8 cellular contexts compared by ENCODE assay signal in the genomic region with DNA sequence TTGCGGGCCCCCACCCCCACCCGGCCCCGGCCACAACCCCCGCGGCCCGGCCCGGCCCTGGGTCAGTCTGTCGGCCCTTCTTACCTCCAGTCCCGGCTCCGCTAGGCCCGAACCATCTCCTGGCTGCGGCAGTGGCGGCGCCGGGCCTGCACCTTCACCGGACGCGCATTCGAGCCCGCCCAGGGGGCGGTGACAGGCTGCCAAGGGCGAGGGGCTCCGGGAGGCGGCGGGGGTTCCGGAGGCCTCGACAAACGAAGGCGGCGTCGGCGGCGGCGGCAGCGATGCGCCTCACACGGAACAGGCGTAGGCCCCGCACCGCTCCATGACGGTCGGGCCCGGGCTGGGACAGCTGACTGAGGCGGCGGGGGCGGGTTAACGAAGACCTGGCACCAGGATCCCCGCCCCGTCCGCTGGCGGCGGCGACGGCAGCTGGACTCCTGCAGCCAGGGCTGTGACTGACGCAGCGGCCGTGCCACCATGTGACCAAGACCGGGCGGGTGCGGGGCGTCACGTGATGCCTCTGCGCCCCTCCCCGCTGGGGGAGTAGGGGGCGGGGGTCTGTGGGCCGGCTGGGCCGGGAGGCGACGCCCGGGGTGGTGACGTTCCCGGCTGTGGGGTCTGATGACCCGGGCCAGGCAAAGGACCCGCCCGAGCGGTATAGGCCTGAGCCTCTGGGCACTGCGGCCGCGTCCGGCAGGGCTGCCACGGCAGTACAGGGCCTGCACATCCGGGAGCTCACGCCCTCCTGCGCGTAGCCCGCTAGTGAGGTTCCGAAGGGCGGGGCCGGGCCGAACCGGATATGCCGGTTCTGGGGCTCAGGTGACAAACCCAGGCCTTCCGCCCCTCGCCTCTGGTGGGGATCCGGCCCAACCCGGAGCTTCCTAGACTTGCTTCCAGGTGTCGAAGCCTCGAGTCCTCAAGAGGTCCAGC. TPM values are rescaled to one million over a fixed set of nuclear protein-coding genes. Genes with fewer than 3 reads are reported as not detected.
A peak's percentile ranks its signal among the peaks of the same experiment; 100 is the strongest.
DNase-seq lines count a peak whose midpoint lies in the region; ATAC-seq and TF ChIP-seq lines count a peak whose summit lies in the region.

A gene with protein sequence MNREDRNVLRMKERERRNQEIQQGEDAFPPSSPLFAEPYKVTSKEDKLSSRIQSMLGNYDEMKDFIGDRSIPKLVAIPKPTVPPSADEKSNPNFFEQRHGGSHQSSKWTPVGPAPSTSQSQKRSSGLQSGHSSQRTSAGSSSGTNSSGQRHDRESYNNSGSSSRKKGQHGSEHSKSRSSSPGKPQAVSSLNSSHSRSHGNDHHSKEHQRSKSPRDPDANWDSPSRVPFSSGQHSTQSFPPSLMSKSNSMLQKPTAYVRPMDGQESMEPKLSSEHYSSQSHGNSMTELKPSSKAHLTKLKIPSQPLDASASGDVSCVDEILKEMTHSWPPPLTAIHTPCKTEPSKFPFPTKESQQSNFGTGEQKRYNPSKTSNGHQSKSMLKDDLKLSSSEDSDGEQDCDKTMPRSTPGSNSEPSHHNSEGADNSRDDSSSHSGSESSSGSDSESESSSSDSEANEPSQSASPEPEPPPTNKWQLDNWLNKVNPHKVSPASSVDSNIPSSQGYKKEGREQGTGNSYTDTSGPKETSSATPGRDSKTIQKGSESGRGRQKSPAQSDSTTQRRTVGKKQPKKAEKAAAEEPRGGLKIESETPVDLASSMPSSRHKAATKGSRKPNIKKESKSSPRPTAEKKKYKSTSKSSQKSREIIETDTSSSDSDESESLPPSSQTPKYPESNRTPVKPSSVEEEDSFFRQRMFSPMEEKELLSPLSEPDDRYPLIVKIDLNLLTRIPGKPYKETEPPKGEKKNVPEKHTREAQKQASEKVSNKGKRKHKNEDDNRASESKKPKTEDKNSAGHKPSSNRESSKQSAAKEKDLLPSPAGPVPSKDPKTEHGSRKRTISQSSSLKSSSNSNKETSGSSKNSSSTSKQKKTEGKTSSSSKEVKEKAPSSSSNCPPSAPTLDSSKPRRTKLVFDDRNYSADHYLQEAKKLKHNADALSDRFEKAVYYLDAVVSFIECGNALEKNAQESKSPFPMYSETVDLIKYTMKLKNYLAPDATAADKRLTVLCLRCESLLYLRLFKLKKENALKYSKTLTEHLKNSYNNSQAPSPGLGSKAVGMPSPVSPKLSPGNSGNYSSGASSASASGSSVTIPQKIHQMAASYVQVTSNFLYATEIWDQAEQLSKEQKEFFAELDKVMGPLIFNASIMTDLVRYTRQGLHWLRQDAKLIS (minus strand): TSS at position 460 of the 930 bp plus-strand sequence. CDS start 26,445 bp downstream, outside the sequence.

- H2AFZ ChIP-seq in Karpas-422 (ENCODE audit: low read length) = peak within 1 kb of the TSS; percentile 81
- H2AFZ ChIP-seq in neural cell (ENCODE audit: low read depth, low read length) = peak within 1 kb of the TSS; percentile 83

- H3K4me1 ChIP-seq in Karpas-422 (ENCODE audit: low read length) = peaks cover 26% of the 10 kb centered on the region
- peaks cover 24% of the 10 kb centered on the region for H3K4me1 ChIP-seq in RWPE2 (ENCODE audit: insufficient read depth, poor library complexity, severe bottlenecking)
- peaks cover 24 to 42% (median 40%) of the 10 kb centered on the region in 4 donors for H3K4me1 ChIP-seq in stomach

- H3K4me3 ChIP-seq in Karpas-422 (ENCODE audit: low read length) (peak within 1 kb of the TSS; percentile 75), RWPE2 (ENCODE audit: severe bottlenecking) (peak within 1 kb of the TSS; percentile 90), neural cell (ENCODE audit: low read length) (peak within 1 kb of the TSS; percentile 87), stomach (peak within 1 kb of the TSS; percentile 76 to 89 (median 82))

- TF ChIP-seq EP300 in neural cell (conservative IDR thresholded peaks at IDR 0.05; ENCODE audit: poor library complexity, severe bottlenecking) (peak; percentile 72), stomach (IDR thresholded peaks at IDR 0.05) (no peak)

- peak within 1 kb of the TSS; percentile 89 for H3K9ac ChIP-seq in Karpas-422 (ENCODE audit: low read length)
- H3K9ac ChIP-seq in neural cell (ENCODE audit: low read length) = peak within 1 kb of the TSS; percentile 98

- TF ChIP-seq POLR2A in stomach (IDR thresholded peaks at IDR 0.05) = peak in 2 of 4 donors; percentile 90 to 91

- H3K36me3 ChIP-seq in Karpas-422 (ENCODE audit: insufficient read depth, low read length) (peaks cover 6% of the 10 kb centered on the region; the same call in 1 of the 2 replicates), RWPE2 (ENCODE audit: low read depth) (peaks cover 22% of the 10 kb centered on the region), neural cell (ENCODE audit: insufficient read depth, low read length) (no peaks in the 10 kb centered on the region), stomach (no peaks in the 10 kb centered on the region)

- peaks cover 48% of the 10 kb centered on the region for H3K79me2 ChIP-seq in Karpas-422 (ENCODE audit: low read length)
- H3K79me2 ChIP-seq in neural cell (replicated peaks; ENCODE audit: insufficient read depth, low read length) = peaks cover 47% of the 10 kb centered on the region

- peak within 1 kb of the TSS; percentile 69 for H3K4me2 ChIP-seq in Karpas-422 (ENCODE audit: low read depth, low read length, poor library complexity, severe bottlenecking)
- peak within 1 kb of the TSS; percentile 91 for H3K4me2 ChIP-seq in neural cell (ENCODE audit: low read length)

- intact Hi-C loops in stomach (cut with DNase I; ENCODE audit: low total_unique reads) = no loop called here

- no peaks in the 10 kb centered on the region for H3F3A ChIP-seq in neural cell (ENCODE audit: insufficient read depth, low read length, poor library complexity, severe bottlenecking)

- H3K9me3 ChIP-seq in Karpas-422 (ENCODE audit: low read length) = no peaks in the 10 kb centered on the region
- H3K9me3 ChIP-seq in RWPE2 (ENCODE audit: severe bottlenecking) = no peaks in the 10 kb centered on the region
- H3K9me3 ChIP-seq in neural cell (ENCODE audit: low read length) = no peaks in the 10 kb centered on the region
- H3K9me3 ChIP-seq in stomach = no peaks in the 10 kb centered on the region

- DNase-seq in Daoy (ENCODE audit: low read depth) = peak; percentile 98
- peak; percentile 97 for DNase-seq in Karpas-422
- DNase-seq in RWPE2 (ENCODE audit: low spot score) = peak; percentile 98
- DNase-seq in activated effector memory CD4-positive, alpha-beta T cell treated with anti-CD3 and anti-CD28 coated beads, Interleukin-2, amount 50 U/mL, for 16 hours = peak; percentile 95
- peak; percentile 93 for DNase-seq in fibroblast of the conjunctiva (ENCODE audit: low read depth)
- peak; percentile 97 for DNase-seq in stomach

- ATAC-seq in GM21825 (IDR thresholded peaks at IDR 0.05; ENCODE audit: unreplicated experiment) (peak; percentile 95), RWPE2 (ENCODE audit: low read depth) (peak; percentile 91)

- 0 to 1% (median 0%) methylated on average over 38 to 98 of the region's 98 CpGs for WGBS in stomach, 5 donors

- H3K27ac ChIP-seq in Karpas-422 (ENCODE audit: low read length) (peak within 1 kb of the TSS; percentile 76), RWPE2 (ENCODE audit: poor library complexity, severe bottlenecking) (peak within 1 kb of the TSS; percentile 80), neural cell (ENCODE audit: low read length) (peak within 1 kb of the TSS; percentile 95), stomach (peak within 1 kb of the TSS; percentile 97 to 100 (median 99))

- no peaks in the 10 kb centered on the region for H3K27me3 ChIP-seq in Karpas-422 (ENCODE audit: low read length)
- no peaks in the 10 kb centered on the region for H3K27me3 ChIP-seq in RWPE2 (ENCODE audit: insufficient read depth, poor library complexity, severe bottlenecking)
- H3K27me3 ChIP-seq in neural cell (ENCODE audit: insufficient read depth, low read depth, low read length) = no peaks in the 10 kb centered on the region
- H3K27me3 ChIP-seq in stomach = no peaks in the 10 kb centered on the region

- H4K20me1 ChIP-seq in Karpas-422 (ENCODE audit: insufficient read depth, low read depth, low read length) (no peaks in the 10 kb centered on the region), neural cell (ENCODE audit: insufficient read depth) (no peaks in the 10 kb centered on the region)

- H3K9me2 ChIP-seq in Karpas-422 (replicated peaks; ENCODE audit: insufficient read depth, low read length) (no peaks in the 10 kb centered on the region), neural cell (ENCODE audit: insufficient read depth, low read length) (no peaks in the 10 kb centered on the region)

- TF ChIP-seq CTCF in RWPE2 (IDR thresholded peaks at IDR 0.05; ENCODE audit: poor library complexity, severe bottlenecking) (no peak), neural cell (IDR thresholded peaks at IDR 0.05; ENCODE audit: poor library complexity, severe bottlenecking) (no peak), stomach (IDR thresholded peaks at IDR 0.05) (peak in 1 of 7 experiments; percentile 6)

- peak; percentile 26 for TF ChIP-seq RAD21 in neural cell (conservative IDR thresholded peaks at IDR 0.05)

TF ChIP-seq in neural cell, 6 proteins besides CTCF, POLR2A, EP300 and RAD21 (continues in another document):
- TF ChIP-seq TAF1 (IDR thresholded peaks at IDR 0.05; ENCODE audit: low read depth) (peak; percentile 91), POLR2AphosphoS5 (IDR thresholded peaks at IDR 0.05) (peak; percentile 99), MXI1 (conservative IDR thresholded peaks at IDR 0.05; ENCODE audit: poor library complexity, severe bottlenecking) (peak; percentile 71), SMC3 (conservative IDR thresholded peaks at IDR 0.05; ENCODE audit: poor library complexity) (peak; percentile 22)

RNA-seq across cellular contexts. Expression of the gene that starts here (rescaled TPM):
- 25.0 and 34.2 TPM in 2 replicates for total RNA-seq in Daoy (2014; rRNA removed; shearing (Covaris generic))
- 20.1 and 34.0 TPM in 2 replicates for total RNA-seq in Karpas-422 (2014; rRNA removed; shearing (Covaris generic); ENCODE audit: low replicate concordance)
- 54.0 and 60.6 TPM in 2 replicates for polyA plus RNA-seq in neural cell
- polyA minus RNA-seq in neural cell = 158 and 199 TPM in 2 replicates
- 100 to 1,000 TPM in 2 of 5 donors, 10 to 100 TPM in 3; 15.9 to 133 (median 99.1) TPM for total RNA-seq in stomach
- polyA plus RNA-seq in stomach = 10 to 100 TPM in 1 of 3 donors, 1 to 10 TPM in 2; 7.0 to 18.3 (median 9.4) TPM

Comparison
In these comparisons a context has a peak if more than half of its experiments do, and no peak if none do; other contexts are left out.
1. Peak in every context shown above with its lines: DNase-seq, ATAC-seq, H3K4me3 ChIP-seq and H3K27ac ChIP-seq.